In genomic region chr17:18363021-18363941, GRCh38 we compare ENCODE assay signal across 8 cellular contexts. TPM values are rescaled to one million over a fixed set of nuclear protein-coding genes. Genes with fewer than 3 reads are reported as not detected.
DNase-seq lines count a peak whose midpoint lies in the region; ATAC-seq and TF ChIP-seq lines count a peak whose summit lies in the region.

SHMT1 (minus strand) TSS chr17:18363550; CDS start chr17:18355981, 7,569 bp downstream.

- H3K79me2 ChIP-seq in SU-DHL-6 (ENCODE audit: insufficient read depth, low read length): peaks cover 32% of the 10 kb centered on the region

- H3K9ac ChIP-seq in SU-DHL-6 (ENCODE audit: low read length): peak within 1 kb of the TSS; percentile 86

- peak within 1 kb of the TSS; percentile 51 for H3K27ac ChIP-seq in SU-DHL-6 (ENCODE audit: low read depth, low read length)
- H3K27ac ChIP-seq in thoracic aorta: peak within 1 kb of the TSS; percentile 60 to 62

- H3K4me2 ChIP-seq in SU-DHL-6 (ENCODE audit: low read depth, low read length, poor library complexity, severe bottlenecking): peak within 1 kb of the TSS; percentile 74

- H2AFZ ChIP-seq in SU-DHL-6 (ENCODE audit: low read depth, low read length, severe bottlenecking): peak within 1 kb of the TSS; percentile 81

- intact Hi-C loops in head of caudate nucleus (cut with DNase I): no loop called here

- H4K20me1 ChIP-seq in SU-DHL-6 (ENCODE audit: low read depth, low read length): no peaks in the 10 kb centered on the region

- TF ChIP-seq POLR2A in GM10847 (IDR thresholded peaks at IDR 0.05; ENCODE audit: extremely low read depth, insufficient read length): peak; percentile 87

- peak within 1 kb of the TSS; percentile 80 for H3K4me3 ChIP-seq in SU-DHL-6 (ENCODE audit: insufficient read depth, low read length, poor library complexity, severe bottlenecking)
- H3K4me3 ChIP-seq in thoracic aorta: peak within 1 kb of the TSS; percentile 78

- H3K9me2 ChIP-seq in SU-DHL-6 (replicated peaks; ENCODE audit: insufficient read depth, low read length): no peaks in the 10 kb centered on the region

- H3K27me3 Mint-ChIP-seq in activated naive CD8-positive, alpha-beta T cell treated with anti-CD3 and anti-CD28 coated beads for 36 hours: no peaks in the 10 kb centered on the region
- H3K27me3 Mint-ChIP-seq in osteocyte (ENCODE audit: unreplicated experiment): no peaks in the 10 kb centered on the region

- peak within 1 kb of the TSS; percentile 81 for H3K27ac Mint-ChIP-seq in activated naive CD8-positive, alpha-beta T cell treated with anti-CD3 and anti-CD28 coated beads for 36 hours
- no peak within 1 kb of the TSS for H3K27ac Mint-ChIP-seq in osteocyte (ENCODE audit: unreplicated experiment)

- peaks cover 11% of the 10 kb centered on the region for H3K36me3 Mint-ChIP-seq in activated naive CD8-positive, alpha-beta T cell treated with anti-CD3 and anti-CD28 coated beads for 36 hours
- no peaks in the 10 kb centered on the region for H3K36me3 Mint-ChIP-seq in osteocyte (ENCODE audit: unreplicated experiment)

- peak within 1 kb of the TSS; percentile 91 for H3K4me3 Mint-ChIP-seq in activated naive CD8-positive, alpha-beta T cell treated with anti-CD3 and anti-CD28 coated beads for 36 hours
- H3K4me3 Mint-ChIP-seq in osteocyte (ENCODE audit: unreplicated experiment): peak within 1 kb of the TSS; percentile 87

- DNase-seq in NCI-H1092 treated with DMSO at 0.1 percent for 48 hours (lab: John Stamatoyannopoulos, UW) (peak; percentile 82), head of caudate nucleus (peak; percentile 90 to 98 (median 96)), osteocyte (ENCODE audit: extremely low spot score, unreplicated experiment) (peak; percentile 95), thoracic aorta (ENCODE audit: low spot score) (peak; percentile 74)
- DNase-seq in activated naive CD8-positive, alpha-beta T cell treated with anti-CD3 and anti-CD28 coated beads for 36 hours: peak; percentile 96

- no peaks in the 10 kb centered on the region for H3K9me3 ChIP-seq in SU-DHL-6 (ENCODE audit: insufficient read depth, low read length)
- no peaks in the 10 kb centered on the region for H3K9me3 ChIP-seq in thoracic aorta

- peaks cover 5 to 13% of the 10 kb centered on the region in 2 donors for H3K4me1 ChIP-seq in thoracic aorta (ENCODE audit: control insufficient read depth in 1 of 2, low read depth in 2 of 2)

- H3F3A ChIP-seq in SU-DHL-6 (ENCODE audit: insufficient read depth): no peaks in the 10 kb centered on the region

- peaks cover 11% of the 10 kb centered on the region for H3K4me1 Mint-ChIP-seq in activated naive CD8-positive, alpha-beta T cell treated with anti-CD3 and anti-CD28 coated beads for 36 hours
- peaks cover 8% of the 10 kb centered on the region for H3K4me1 Mint-ChIP-seq in osteocyte (ENCODE audit: unreplicated experiment)

- H3K36me3 ChIP-seq in SU-DHL-6 (ENCODE audit: low read length): no peaks in the 10 kb centered on the region
- no peaks in the 10 kb centered on the region for H3K36me3 ChIP-seq in thoracic aorta

- H3K27me3 ChIP-seq in SU-DHL-6 (ENCODE audit: low read length) (no peaks in the 10 kb centered on the region), thoracic aorta (replicated peaks; ENCODE audit: insufficient read depth) (no peaks in the 10 kb centered on the region)

- no peaks in the 10 kb centered on the region for H3K9me3 Mint-ChIP-seq in activated naive CD8-positive, alpha-beta T cell treated with anti-CD3 and anti-CD28 coated beads for 36 hours
- H3K9me3 Mint-ChIP-seq in osteocyte (ENCODE audit: unreplicated experiment): no peaks in the 10 kb centered on the region

- peak; percentile 97 for ATAC-seq in HG02610 (IDR thresholded peaks at IDR 0.05; ENCODE audit: unreplicated experiment)
- peak; percentile 76 for ATAC-seq in thoracic aorta (ENCODE audit: insufficient number of reproducible peaks, low FRiP score, low read depth)

- TF ChIP-seq CTCF in SU-DHL-6 (IDR thresholded peaks at IDR 0.05; ENCODE audit: insufficient read depth, low read length, poor library complexity, severe bottlenecking) (no peak), osteocyte (IDR thresholded peaks at IDR 0.05) (no peak), thoracic aorta (IDR thresholded peaks at IDR 0.05) (no peak)

RNA-seq across cellular contexts. Expression of gene SHMT1, which starts in this region (rescaled TPM):
- 10 to 100 TPM; 50.2 to 52.2 TPM for total RNA-seq in activated naive CD8-positive, alpha-beta T cell treated with anti-CD3 and anti-CD28 coated beads for 36 hours
- total RNA-seq in osteocyte (5.4 and 5.8 TPM in 2 replicates), thoracic aorta (10 to 100 TPM; 15.9 to 28.0 TPM)

Comparison
In these comparisons a context has a peak if more than half of its experiments do, and no peak if none do; other contexts are left out.
1. Peak in every context shown above with its lines: DNase-seq, ATAC-seq, H3K4me3 ChIP-seq and H3K27ac ChIP-seq.